ENCODE assay signal across 2 cellular contexts in the genomic region with DNA sequence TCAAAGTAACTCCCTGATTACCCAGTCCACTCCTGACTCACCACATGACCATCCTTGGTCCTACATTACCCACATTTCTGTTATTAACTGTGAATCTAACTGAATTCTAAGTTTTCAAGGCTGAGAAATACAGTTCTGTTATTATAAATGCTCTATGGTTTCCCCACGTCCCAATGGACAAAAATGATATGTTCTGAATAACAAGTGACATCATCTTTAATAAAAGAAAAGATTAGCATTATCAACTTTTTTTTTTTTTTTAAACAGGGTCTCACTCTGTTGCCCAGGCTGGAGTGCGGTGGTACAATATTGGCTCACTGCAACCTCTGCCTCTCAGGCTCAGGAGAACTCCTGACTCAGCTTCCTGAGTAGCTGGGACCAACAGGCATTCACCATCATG.
TF ChIP-seq lines count a peak whose summit lies in the region.

No MANE protein-coding gene starts in this region.

TF ChIP-seq in HEK293, 187 proteins besides CTCF, POLR2A, EP300 and RAD21 (continued from another document):
- peak; percentile 64; the same call in 1 of the 2 replicates for TF ChIP-seq ATF2 (tag by site-specific recombination; IDR thresholded peaks at IDR 0.05; ENCODE audit: low read depth)

TF ChIP-seq in endothelial cell of umbilical vein, 7 proteins besides CTCF, POLR2A, EP300 and RAD21 (continued from another document):
- TF ChIP-seq EZH2 (IDR thresholded peaks at IDR 0.05; ENCODE audit: borderline replicate concordance, low read depth, low read length, severe bottlenecking) = no peak
- no peak for TF ChIP-seq POLR2AphosphoS5 (IDR thresholded peaks at IDR 0.05; ENCODE audit: insufficient read depth, low read depth, low read length)
